In the genomic region with DNA sequence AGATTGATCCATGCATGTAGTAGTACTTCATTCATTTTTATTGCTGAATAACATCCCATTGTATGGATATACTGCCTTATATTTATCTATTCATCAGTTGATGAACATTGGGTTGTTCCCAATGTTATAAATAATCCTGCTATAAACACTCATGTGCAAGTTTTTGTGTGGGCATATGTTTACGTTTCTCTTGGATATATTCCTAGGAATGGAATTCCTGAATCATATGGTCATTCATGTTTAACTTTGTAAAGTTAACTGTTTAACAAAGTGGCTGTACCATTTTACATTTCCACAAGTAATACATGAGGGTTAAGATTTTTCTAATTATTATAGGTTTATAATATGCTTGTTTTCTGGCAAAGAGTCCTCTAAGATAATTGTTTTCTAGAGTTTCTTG, we compare ENCODE assay signal across 4 cellular contexts.
"Had no signal": no experiment of that assay in that cellular context is flagged by ENCODE, and none has a peak within 500 bp of the region (broad histone marks: within the 10 kb centered on the region; RNA-seq: fewer than 3 reads in every experiment).

No MANE protein-coding gene starts in this region.

- DNase-seq: H9, HCEC 1CT, KBM-7 had no signal

- ATAC-seq: GM23338 had no signal

- H3K4me3 ChIP-seq: GM23338 had no signal

- H3K4me2 ChIP-seq: GM23338 had no signal

- H2AFZ ChIP-seq: GM23338 had no signal
